ENCODE assay signal across 8 cellular contexts in genomic region chr7:44489955-44490350, GRCh38. TPM values are rescaled to one million over a fixed set of nuclear protein-coding genes. Genes with fewer than 3 reads are reported as not detected.
A peak's percentile ranks its signal among the peaks of the same experiment; 100 is the strongest.
DNase-seq lines count a peak whose midpoint lies in the region; ATAC-seq and TF ChIP-seq lines count a peak whose summit lies in the region.

No MANE protein-coding gene starts in this region.

- H3K27ac Mint-ChIP-seq in mesothelial cell of epicardium = peak overlapping the region; percentile 96

- H3K4me1 ChIP-seq in BLaER1 treated with 17β-estradiol and CSF1 and Interleukin-3, amounts not matched to agents 10 nM and 100 nM = peaks cover 46 to 54% (median 48%) of the 10 kb centered on the region in 10 experiments
- peaks cover 43% of the 10 kb centered on the region for H3K4me1 ChIP-seq in upper lobe of right lung

- peaks cover 11% of the 10 kb centered on the region for H3K36me3 Mint-ChIP-seq in mesothelial cell of epicardium

- H3K4me2 ChIP-seq in BLaER1 treated with 17β-estradiol and CSF1 and Interleukin-3, amounts not matched to agents 10 nM and 100 nM = peak overlapping the region; percentile 74 to 95 (median 89)

- no peaks in the 10 kb centered on the region for H3K9me3 Mint-ChIP-seq in mesothelial cell of epicardium

- peak overlapping the region; percentile 68 to 90 (median 82) for H3K4me3 ChIP-seq in BLaER1 treated with 17β-estradiol and CSF1 and Interleukin-3, amounts not matched to agents 10 nM and 100 nM
- H3K4me3 ChIP-seq in upper lobe of right lung = peak overlapping the region; percentile 84

- peak overlapping the region; percentile 79 for H3K4me3 Mint-ChIP-seq in mesothelial cell of epicardium

- peak overlapping the region; percentile 94 to 99 (median 97) for H3K9ac ChIP-seq in BLaER1 treated with 17β-estradiol and CSF1 and Interleukin-3, amounts not matched to agents 10 nM and 100 nM

- H3K36me3 ChIP-seq in BLaER1 treated with 17β-estradiol and CSF1 and Interleukin-3, amounts not matched to agents 10 nM and 100 nM = peaks cover 0 to 25% (median 12%) of the 10 kb centered on the region in 11 experiments; a peak in 17 of 22 replicates
- H3K36me3 ChIP-seq in upper lobe of right lung = peaks cover 3% of the 10 kb centered on the region

- H4K20me1 ChIP-seq in BLaER1 treated with 17β-estradiol and CSF1 and Interleukin-3, amounts not matched to agents 10 nM and 100 nM = peaks cover 0 to 24% (median 0%) of the 10 kb centered on the region in 11 experiments; a peak in 5 of 22 replicates

- peaks cover 0 to 4% (median 0%) of the 10 kb centered on the region in 11 experiments; a peak in 6 of 22 replicates for H3K9me3 ChIP-seq in BLaER1 treated with 17β-estradiol and CSF1 and Interleukin-3, amounts not matched to agents 10 nM and 100 nM (replicated peaks in 1 of 11)
- no peaks in the 10 kb centered on the region for H3K9me3 ChIP-seq in upper lobe of right lung

- ATAC-seq in GM19035 (IDR thresholded peaks at IDR 0.05; ENCODE audit: unreplicated experiment) = peak; percentile 23
- peak; percentile 21 for ATAC-seq in HG03342 (IDR thresholded peaks at IDR 0.05; ENCODE audit: unreplicated experiment)
- peak; percentile 19 for ATAC-seq in upper lobe of right lung

- TF ChIP-seq CTCF in mesothelial cell of epicardium (IDR thresholded peaks at IDR 0.05; ENCODE audit: unreplicated experiment) (no peak), upper lobe of right lung (IDR thresholded peaks at IDR 0.05) (no peak)

- DNase-seq in T-helper 1 cell = peak in 3 of 5 donors; percentile 7 to 34 (median 33)
- peak; percentile 10 to 52 for DNase-seq in dermis microvascular lymphatic vessel endothelial cell (ENCODE audit: low read depth in 2 of 2)
- DNase-seq in mesothelial cell of epicardium (ENCODE audit: low spot score in 2 of 2, unreplicated experiment in 2 of 2) = no peak
- peak; percentile 65 for DNase-seq in upper lobe of right lung
- no peak for DNase-seq in NAMALWA (ENCODE audit: low spot score)

- H3K4me1 Mint-ChIP-seq in mesothelial cell of epicardium = peaks cover 37% of the 10 kb centered on the region

- intact Hi-C loops in upper lobe of right lung (cut with DNase I) = no loop called here

- H3K27ac ChIP-seq in BLaER1 treated with 17β-estradiol and CSF1 and Interleukin-3, amounts not matched to agents 10 nM and 100 nM = peak overlapping the region; percentile 97 to 100 (median 99)
- H3K27ac ChIP-seq in upper lobe of right lung = peak overlapping the region; percentile 99

- H3K27me3 ChIP-seq in BLaER1 treated with 17β-estradiol and CSF1 and Interleukin-3, amounts not matched to agents 10 nM and 100 nM = no peaks in the 10 kb centered on the region
- H3K27me3 ChIP-seq in upper lobe of right lung = peaks cover 11% of the 10 kb centered on the region

- H3K27me3 Mint-ChIP-seq in mesothelial cell of epicardium (ENCODE audit: low read depth) = peaks cover 4% of the 10 kb centered on the region

RNA-seq across cellular contexts. Expression of gene NUDCD3, which starts 0.5 kb away (rescaled TPM):
- total RNA-seq in dermis microvascular lymphatic vessel endothelial cell (60.7 and 72.4 TPM in 2 replicates), mesothelial cell of epicardium (104 to 107 TPM (median 105 TPM) in 3 replicates), upper lobe of right lung (91.0 TPM)

RNA-seq across cellular contexts. Expression of gene NPC1L1, which starts 51.2 kb away (rescaled TPM):
- not detected in 2 replicates for total RNA-seq in dermis microvascular lymphatic vessel endothelial cell
- 0.07 to 0.20 TPM in 2 of 3 replicates, not detected in the other for total RNA-seq in mesothelial cell of epicardium
- total RNA-seq in upper lobe of right lung = 0.17 TPM

Comparison
In these comparisons a context has a peak if more than half of its experiments do, and no peak if none do; other contexts are left out.
1. DNase-seq: peak in T-helper 1 cell (3 of 5), dermis microvascular lymphatic vessel endothelial cell (2 of 2) and upper lobe of right lung (single experiment); none in mesothelial cell of epicardium (0 of 2) and NAMALWA (single experiment).
2. Peak in every context shown above with its lines, with median percentiles within 50 percentile points of each other: ATAC-seq.